ENCODE assay signal across 2 cellular contexts in the genomic region with DNA sequence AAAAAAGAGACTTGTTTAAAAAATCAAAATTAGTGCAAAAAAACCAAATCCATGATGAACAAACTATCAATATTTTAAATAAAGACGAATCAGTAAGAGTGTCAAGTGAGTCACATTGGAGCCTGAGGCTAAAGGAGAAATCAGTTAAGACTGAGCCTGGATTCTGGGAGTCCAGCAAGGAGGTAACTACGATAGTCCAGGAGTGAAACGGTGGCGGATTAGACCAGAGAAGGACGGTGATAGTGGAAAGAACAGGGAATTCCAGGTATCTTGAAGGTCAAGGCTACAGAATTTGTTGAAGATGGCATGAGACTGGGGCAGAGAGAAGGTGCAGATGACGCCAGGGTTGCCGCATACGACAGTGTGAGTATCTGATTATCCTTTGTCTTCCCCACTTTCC.
A peak's percentile ranks its signal among the peaks of the same experiment; 100 is the strongest.
TF ChIP-seq lines count a peak whose summit lies in the region.

No MANE protein-coding gene starts in this region.

TF ChIP-seq in HepG2, 621 proteins besides CTCF, POLR2A, EP300 and RAD21:
- TF ChIP-seq, protein P1, sequence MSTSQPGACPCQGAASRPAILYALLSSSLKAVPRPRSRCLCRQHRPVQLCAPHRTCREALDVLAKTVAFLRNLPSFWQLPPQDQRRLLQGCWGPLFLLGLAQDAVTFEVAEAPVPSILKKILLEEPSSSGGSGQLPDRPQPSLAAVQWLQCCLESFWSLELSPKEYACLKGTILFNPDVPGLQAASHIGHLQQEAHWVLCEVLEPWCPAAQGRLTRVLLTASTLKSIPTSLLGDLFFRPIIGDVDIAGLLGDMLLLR (CRISPR knock-in tag; IDR thresholded peaks at IDR 0.05), result peak; percentile 27; the same call in 1 of the 2 replicates
- TF ChIP-seq TEAD3 (CRISPR knock-in tag; optimal IDR thresholded peaks at IDR 0.05; ENCODE audit: borderline replicate concordance), result peak; percentile 28
- no peak for TF ChIP-seq PITX1 (CRISPR knock-in tag; IDR thresholded peaks at IDR 0.05)
- no peak for TF ChIP-seq CEBPB (IDR thresholded peaks at IDR 0.05; ENCODE audit: borderline replicate concordance, low read depth, low read length)
TF ChIP-seq in HepG2: peak in this region for 2.

TF ChIP-seq in SK-N-SH treated with all-trans-retinoic acid at 6 μM for 48 hours, 23 proteins besides CTCF, POLR2A, EP300 and RAD21:
- TF ChIP-seq CSDC2 (CRISPR knock-in tag; IDR thresholded peaks at IDR 0.05), result no peak
- TF ChIP-seq, protein P2, sequence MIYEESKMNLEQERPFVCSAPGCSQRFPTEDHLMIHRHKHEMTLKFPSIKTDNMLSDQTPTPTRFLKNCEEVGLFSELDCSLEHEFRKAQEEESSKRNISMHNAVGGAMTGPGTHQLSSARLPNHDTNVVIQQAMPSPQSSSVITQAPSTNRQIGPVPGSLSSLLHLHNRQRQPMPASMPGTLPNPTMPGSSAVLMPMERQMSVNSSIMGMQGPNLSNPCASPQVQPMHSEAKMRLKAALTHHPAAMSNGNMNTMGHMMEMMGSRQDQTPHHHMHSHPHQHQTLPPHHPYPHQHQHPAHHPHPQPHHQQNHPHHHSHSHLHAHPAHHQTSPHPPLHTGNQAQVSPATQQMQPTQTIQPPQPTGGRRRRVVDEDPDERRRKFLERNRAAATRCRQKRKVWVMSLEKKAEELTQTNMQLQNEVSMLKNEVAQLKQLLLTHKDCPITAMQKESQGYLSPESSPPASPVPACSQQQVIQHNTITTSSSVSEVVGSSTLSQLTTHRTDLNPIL (CRISPR knock-in tag; IDR thresholded peaks at IDR 0.05; ENCODE audit: low read depth), result no peak
TF ChIP-seq in SK-N-SH treated with all-trans-retinoic acid at 6 μM for 48 hours: peak in this region for 0.
